ENCODE assay signal across 8 cellular contexts in genomic region chr7:2520131-2520807, GRCh38. TPM values are rescaled to one million over a fixed set of nuclear protein-coding genes. Genes with fewer than 3 reads are reported as not detected.
DNase-seq lines count a peak whose midpoint lies in the region; ATAC-seq and TF ChIP-seq lines count a peak whose summit lies in the region.

No MANE protein-coding gene starts in this region.

- peak overlapping the region; percentile 65 for H3K4me3 ChIP-seq in skeletal muscle cell (ENCODE audit: low read depth, low read length)

- peaks cover 28% of the 10 kb centered on the region for H3K4me1 Mint-ChIP-seq in activated CD8-positive, alpha-beta T cell treated with anti-CD3 and anti-CD28 coated beads for 36 hours (ENCODE audit: low read depth)

- POLR2A ChIA-PET in activated CD8-positive, alpha-beta T cell treated with anti-CD3 and anti-CD28 coated beads for 36 hours (lab: Charles Lee), result interaction anchor here (1.0 to 6.0 kb wide), 4 partner anchors 10 to 39 kb away, joined by 3 to 60 read pairs (median 5); partner anchors contain the start of gene IQCE

- peaks cover 17% of the 10 kb centered on the region for H3K36me3 Mint-ChIP-seq in activated CD8-positive, alpha-beta T cell treated with anti-CD3 and anti-CD28 coated beads for 36 hours (ENCODE audit: low read depth)

- peak overlapping the region; percentile 97 for H3K4me3 Mint-ChIP-seq in activated CD8-positive, alpha-beta T cell treated with anti-CD3 and anti-CD28 coated beads for 36 hours

- ATAC-seq in HG02970 (IDR thresholded peaks at IDR 0.05; ENCODE audit: low FRiP score, unreplicated experiment), result peak; percentile 2
- no peak for ATAC-seq in activated CD8-positive, alpha-beta T cell treated with anti-CD3 and anti-CD28 coated beads for 36 hours
- ATAC-seq in HG03095 (IDR thresholded peaks at IDR 0.05; ENCODE audit: unreplicated experiment), result no peak

- no peaks in the 10 kb centered on the region for H3K27me3 Mint-ChIP-seq in activated CD8-positive, alpha-beta T cell treated with anti-CD3 and anti-CD28 coated beads for 36 hours

- no peak for TF ChIP-seq CTCF in activated CD8-positive, alpha-beta T cell treated with anti-CD3 and anti-CD28 coated beads for 36 hours (IDR thresholded peaks at IDR 0.05)

- CTCF ChIA-PET in activated CD8-positive, alpha-beta T cell treated with anti-CD3 and anti-CD28 coated beads for 36 hours (lab: Charles Lee), result interaction anchor here (0.9 kb wide), 1 partner anchor 51 kb away, joined by 3 read pairs; no protein-coding TSS in a partner anchor

- no peaks in the 10 kb centered on the region for H3K9me3 Mint-ChIP-seq in activated CD8-positive, alpha-beta T cell treated with anti-CD3 and anti-CD28 coated beads for 36 hours

- intact Hi-C loops in activated CD8-positive, alpha-beta T cell treated with anti-CD3 and anti-CD28 coated beads for 36 hours (cut with micrococcal nuclease), result loop anchor here (5.0 to 10.0 kb wide), 3 partner anchors 43 to 115 kb away; partner anchors contain the start of genes CHST12 and GRIFIN

- peak overlapping the region; percentile 87 for H3K27ac Mint-ChIP-seq in activated CD8-positive, alpha-beta T cell treated with anti-CD3 and anti-CD28 coated beads for 36 hours

- DNase-seq in COR-L47 (lab: John Stamatoyannopoulos, UW) (peak; percentile 21), glomerular visceral epithelial cell (ENCODE audit: extremely low spot score) (peak; percentile 43), skeletal muscle cell (ENCODE audit: low read depth) (no peak), Ammon's horn (ENCODE audit: low spot score) (no peak), activated gamma-delta T cell treated with Interleukin-2 at 50 U/mL for 16 hours (no peak)
- DNase-seq in activated CD8-positive, alpha-beta T cell treated with anti-CD3 and anti-CD28 coated beads for 36 hours, result peak; percentile 56

RNA-seq across cellular contexts. Expression of gene LFNG, which starts 0.7 kb away (rescaled TPM):
- total RNA-seq in activated CD8-positive, alpha-beta T cell treated with anti-CD3 and anti-CD28 coated beads for 36 hours, result 10 to 100 TPM; 50.6 TPM

RNA-seq across cellular contexts. Expression of gene BRAT1, which starts 35.1 kb away (rescaled TPM):
- 10 to 100 TPM; 30.9 to 32.6 TPM for total RNA-seq in activated CD8-positive, alpha-beta T cell treated with anti-CD3 and anti-CD28 coated beads for 36 hours

RNA-seq across cellular contexts. Expression of gene IQCE, which starts 38.5 kb away (rescaled TPM):
- total RNA-seq in activated CD8-positive, alpha-beta T cell treated with anti-CD3 and anti-CD28 coated beads for 36 hours, result 1 to 10 TPM; 4.0 to 4.3 TPM

RNA-seq across cellular contexts. Expression of gene GRIFIN, which starts 44.1 kb away (rescaled TPM):
- not detected for total RNA-seq in activated CD8-positive, alpha-beta T cell treated with anti-CD3 and anti-CD28 coated beads for 36 hours

Comparison
In these comparisons a context has a peak if more than half of its experiments do, and no peak if none do; other contexts are left out.
1. DNase-seq: peak in COR-L47 (single experiment), activated CD8-positive, alpha-beta T cell treated with anti-CD3 and anti-CD28 coated beads for 36 hours (single experiment) and glomerular visceral epithelial cell (single experiment); none in skeletal muscle cell (single experiment), Ammon's horn (single experiment) and activated gamma-delta T cell treated with Interleukin-2 at 50 U/mL for 16 hours (single experiment).